Comparison of ENCODE assay signal across 11 cellular contexts in the genomic region with DNA sequence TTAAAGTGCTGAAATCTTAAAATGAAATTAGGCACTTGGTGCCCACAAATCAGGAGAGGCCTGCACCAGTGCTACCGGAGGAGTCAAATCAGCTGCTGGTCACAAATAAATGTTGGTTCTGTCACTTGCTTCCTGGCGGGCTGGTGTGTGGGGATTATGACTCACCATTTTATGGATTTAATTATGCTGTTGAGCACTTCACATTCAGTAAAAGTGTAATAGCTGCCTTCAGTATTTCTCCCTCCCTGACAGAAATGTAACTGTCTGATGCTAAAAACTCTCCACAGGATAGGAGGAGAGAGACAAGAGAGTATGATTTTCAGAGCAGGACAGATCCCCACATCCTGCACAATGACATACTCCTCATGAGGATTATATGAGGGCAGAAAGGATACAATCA.
A peak's percentile ranks its signal among the peaks of the same experiment; 100 is the strongest.
DNase-seq lines count a peak whose midpoint lies in the region; FAIRE-seq and TF ChIP-seq lines count a peak whose summit lies in the region.
"Had no signal": no experiment of that assay in that cellular context is flagged by ENCODE, and none has a peak within 500 bp of the region (broad histone marks: within the 10 kb centered on the region; RNA-seq: fewer than 3 reads in every experiment).

No MANE protein-coding gene starts in this region.

- H3K9me3 Mint-ChIP-seq in HFFc6: no peaks in the 10 kb centered on the region
- H3K9me3 Mint-ChIP-seq in activated T-helper 1 cell treated with anti-CD3 and anti-CD28 coated beads, Interleukin-12 subunit alpha, Interleukin-12 subunit beta, Interleukin-2, Interleukin-4 antibody, amounts not matched to agents 30 ng/mL and 10 ng/mL and 1 ng/mL, durations not matched to agents 14 hours and 24 hours and 36 hours: no peaks in the 10 kb centered on the region

- H3K36me3 Mint-ChIP-seq in HFFc6 (ENCODE audit: low read depth): no peaks in the 10 kb centered on the region; the same call in 1 of the 2 replicates
- H3K36me3 Mint-ChIP-seq in activated T-helper 1 cell treated with anti-CD3 and anti-CD28 coated beads, Interleukin-12 subunit alpha, Interleukin-12 subunit beta, Interleukin-2, Interleukin-4 antibody, amounts not matched to agents 30 ng/mL and 10 ng/mL and 1 ng/mL, durations not matched to agents 14 hours and 24 hours and 36 hours (ENCODE audit: low read depth): no peaks in the 10 kb centered on the region

- H3K27me3 Mint-ChIP-seq in HFFc6 (ENCODE audit: insufficient read depth): peaks cover 2% of the 10 kb centered on the region; the same call in 1 of the 2 replicates
- peaks cover 2% of the 10 kb centered on the region for H3K27me3 Mint-ChIP-seq in activated T-helper 1 cell treated with anti-CD3 and anti-CD28 coated beads, Interleukin-12 subunit alpha, Interleukin-12 subunit beta, Interleukin-2, Interleukin-4 antibody, amounts not matched to agents 30 ng/mL and 10 ng/mL and 1 ng/mL, durations not matched to agents 14 hours and 24 hours and 36 hours (ENCODE audit: insufficient read depth)

- intact Hi-C loops in esophagus squamous epithelium (cut with DNase I): no loop called here
- intact Hi-C loops in activated T-helper 1 cell treated with anti-CD3 and anti-CD28 coated beads, Interleukin-12 subunit alpha, Interleukin-12 subunit beta, Interleukin-2, Interleukin-4 antibody, amounts not matched to agents 30 ng/mL and 10 ng/mL and 1 ng/mL, durations not matched to agents 14 hours and 24 hours and 36 hours (cut with micrococcal nuclease): no loop called here

- H3K27ac Mint-ChIP-seq in HFFc6: peak overlapping the region; percentile 25; the same call in 1 of the 2 replicates
- H3K27ac Mint-ChIP-seq in activated T-helper 1 cell treated with anti-CD3 and anti-CD28 coated beads, Interleukin-12 subunit alpha, Interleukin-12 subunit beta, Interleukin-2, Interleukin-4 antibody, amounts not matched to agents 30 ng/mL and 10 ng/mL and 1 ng/mL, durations not matched to agents 14 hours and 24 hours and 36 hours: no peak overlapping the region

- H3K4me3 ChIP-seq in esophagus squamous epithelium: no peak overlapping the region
- H3K4me3 ChIP-seq: lung, testis had no signal

- H3K4me1 Mint-ChIP-seq in HFFc6 (ENCODE audit: low read depth): peaks cover 26% of the 10 kb centered on the region
- H3K4me1 Mint-ChIP-seq in activated T-helper 1 cell treated with anti-CD3 and anti-CD28 coated beads, Interleukin-12 subunit alpha, Interleukin-12 subunit beta, Interleukin-2, Interleukin-4 antibody, amounts not matched to agents 30 ng/mL and 10 ng/mL and 1 ng/mL, durations not matched to agents 14 hours and 24 hours and 36 hours (ENCODE audit: low read depth): peaks cover 5% of the 10 kb centered on the region

- 41 to 69% methylated on average over 2 of the region's 2 CpGs for WGBS in esophagus squamous epithelium, 2 donors

- H3K9me3 ChIP-seq in esophagus squamous epithelium: no peaks in the 10 kb centered on the region
- H3K9me3 ChIP-seq: testis had no signal

- H3K27ac ChIP-seq in esophagus squamous epithelium: no peak overlapping the region
- H3K27ac ChIP-seq: testis had no signal

- FAIRE-seq in islet of Langerhans (lab: Jason Lieb, UNC): peak; percentile 60

- H3K4me3 Mint-ChIP-seq in HFFc6: no peak overlapping the region
- H3K4me3 Mint-ChIP-seq in activated T-helper 1 cell treated with anti-CD3 and anti-CD28 coated beads, Interleukin-12 subunit alpha, Interleukin-12 subunit beta, Interleukin-2, Interleukin-4 antibody, amounts not matched to agents 30 ng/mL and 10 ng/mL and 1 ng/mL, durations not matched to agents 14 hours and 24 hours and 36 hours: no peak overlapping the region

- peaks cover 0 to 18% (median 3%) of the 10 kb centered on the region in 3 donors for H3K4me1 ChIP-seq in esophagus squamous epithelium

- no peaks in the 10 kb centered on the region for H3K27me3 ChIP-seq in esophagus squamous epithelium
- H3K27me3 ChIP-seq: testis had no signal

- no peaks in the 10 kb centered on the region for H3K36me3 ChIP-seq in esophagus squamous epithelium

- no peak for TF ChIP-seq POLR2A in esophagus squamous epithelium (IDR thresholded peaks at IDR 0.05)

- no peak for TF ChIP-seq CTCF in HFFc6 (IDR thresholded peaks at IDR 0.05)
- TF ChIP-seq CTCF in esophagus squamous epithelium (IDR thresholded peaks at IDR 0.05): no peak

- peak; percentile 27 for DNase-seq in Ammon's horn (ENCODE audit: low spot score)
- peak; percentile 50 for DNase-seq in HFFc6
- peak; percentile 30 for DNase-seq in NOMO-1 treated with dmso at 0.1 percent for 144 hours (lab: John Stamatoyannopoulos, UW; ENCODE audit: unreplicated experiment)
- no peak for DNase-seq in esophagus squamous epithelium (lab: John Stamatoyannopoulos, UW)
- DNase-seq in stimulated activated CD4-positive, alpha-beta T cell treated with anti-CD3 and anti-CD28 coated beads, Interleukin-4, amount 100 ng/mL, for 1 hour: no peak
- no peak for DNase-seq in NCI-H128 (lab: John Stamatoyannopoulos, UW; ENCODE audit: unreplicated experiment)
- no peak for DNase-seq in activated T-helper 1 cell treated with anti-CD3 and anti-CD28 coated beads, Interleukin-12 subunit alpha, Interleukin-12 subunit beta, Interleukin-2, Interleukin-4 antibody, amounts not matched to agents 30 ng/mL and 10 ng/mL and 1 ng/mL, durations not matched to agents 14 hours and 24 hours and 36 hours (ENCODE audit: low spot score)
- DNase-seq: activated naive CD4-positive, alpha-beta T cell treated with Interleukin-2 at 50 U/mL for 16 hours; testis had no signal

Comparison
In these comparisons a context has a peak if more than half of its experiments do, and no peak if none do; other contexts are left out.
1. DNase-seq: peak in Ammon's horn (single experiment), HFFc6 (single experiment) and NOMO-1 treated with dmso at 0.1 percent for 144 hours (single experiment); none in esophagus squamous epithelium (single experiment), stimulated activated CD4-positive, alpha-beta T cell treated with anti-CD3 and anti-CD28 coated beads, Interleukin-4, amount 100 ng/mL, for 1 hour (single experiment), NCI-H128 (single experiment) and activated T-helper 1 cell treated with anti-CD3 and anti-CD28 coated beads, Interleukin-12 subunit alpha, Interleukin-12 subunit beta, Interleukin-2, Interleukin-4 antibody, amounts not matched to agents 30 ng/mL and 10 ng/mL and 1 ng/mL, durations not matched to agents 14 hours and 24 hours and 36 hours (single experiment).